Comparison of ENCODE assay signal across 2 cellular contexts in genomic region chr9:121472361-121472910, GRCh38.
TF ChIP-seq lines count a peak whose summit lies in the region.

No MANE protein-coding gene starts in this region.

TF ChIP-seq in GM23338, 12 proteins besides CTCF, POLR2A, EP300 and RAD21:
- TF ChIP-seq ZNF462 (CRISPR knock-in tag; IDR thresholded peaks at IDR 0.05) (no peak), ZNF331 (CRISPR knock-in tag; IDR thresholded peaks at IDR 0.05; ENCODE audit: low read depth) (no peak), REST (IDR thresholded peaks at IDR 0.05; ENCODE audit: unreplicated experiment) (no peak), EZH2 (IDR thresholded peaks at IDR 0.05; ENCODE audit: low read depth, unreplicated experiment) (no peak), POLR2AphosphoS5 (IDR thresholded peaks at IDR 0.05; ENCODE audit: low read depth) (no peak), CREB1 (CRISPR knock-in tag; IDR thresholded peaks at IDR 0.05; ENCODE audit: low read depth) (no peak), ZNF114 (CRISPR knock-in tag; IDR thresholded peaks at IDR 0.05) (no peak), JUNB (IDR thresholded peaks at IDR 0.05; ENCODE audit: unreplicated experiment) (no peak), NANOG (IDR thresholded peaks at IDR 0.05; ENCODE audit: borderline replicate concordance) (no peak), EZH2phosphoT487 (IDR thresholded peaks at IDR 0.05; ENCODE audit: unreplicated experiment) (no peak), STAT1 (IDR thresholded peaks at IDR 0.05; ENCODE audit: unreplicated experiment) (no peak)
- TF ChIP-seq, protein P1, sequence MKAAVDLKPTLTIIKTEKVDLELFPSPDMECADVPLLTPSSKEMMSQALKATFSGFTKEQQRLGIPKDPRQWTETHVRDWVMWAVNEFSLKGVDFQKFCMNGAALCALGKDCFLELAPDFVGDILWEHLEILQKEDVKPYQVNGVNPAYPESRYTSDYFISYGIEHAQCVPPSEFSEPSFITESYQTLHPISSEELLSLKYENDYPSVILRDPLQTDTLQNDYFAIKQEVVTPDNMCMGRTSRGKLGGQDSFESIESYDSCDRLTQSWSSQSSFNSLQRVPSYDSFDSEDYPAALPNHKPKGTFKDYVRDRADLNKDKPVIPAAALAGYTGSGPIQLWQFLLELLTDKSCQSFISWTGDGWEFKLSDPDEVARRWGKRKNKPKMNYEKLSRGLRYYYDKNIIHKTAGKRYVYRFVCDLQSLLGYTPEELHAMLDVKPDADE (IDR thresholded peaks at IDR 0.05), result no peak

TF ChIP-seq in WTC11, 78 proteins besides CTCF, POLR2A, EP300 and RAD21 (continued from another document):
- TF ChIP-seq, protein P2, sequence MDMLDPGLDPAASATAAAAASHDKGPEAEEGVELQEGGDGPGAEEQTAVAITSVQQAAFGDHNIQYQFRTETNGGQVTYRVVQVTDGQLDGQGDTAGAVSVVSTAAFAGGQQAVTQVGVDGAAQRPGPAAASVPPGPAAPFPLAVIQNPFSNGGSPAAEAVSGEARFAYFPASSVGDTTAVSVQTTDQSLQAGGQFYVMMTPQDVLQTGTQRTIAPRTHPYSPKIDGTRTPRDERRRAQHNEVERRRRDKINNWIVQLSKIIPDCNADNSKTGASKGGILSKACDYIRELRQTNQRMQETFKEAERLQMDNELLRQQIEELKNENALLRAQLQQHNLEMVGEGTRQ (CRISPR knock-in tag; IDR thresholded peaks at IDR 0.05), result no peak
- TF ChIP-seq FOXJ3 (CRISPR knock-in tag; IDR thresholded peaks at IDR 0.05; ENCODE audit: borderline replicate concordance) (no peak), ZNF232 (CRISPR knock-in tag; IDR thresholded peaks at IDR 0.05) (no peak)
TF ChIP-seq in WTC11: peak in this region for 0.
